Comparison of ENCODE assay signal across 16 cellular contexts in the genomic region with DNA sequence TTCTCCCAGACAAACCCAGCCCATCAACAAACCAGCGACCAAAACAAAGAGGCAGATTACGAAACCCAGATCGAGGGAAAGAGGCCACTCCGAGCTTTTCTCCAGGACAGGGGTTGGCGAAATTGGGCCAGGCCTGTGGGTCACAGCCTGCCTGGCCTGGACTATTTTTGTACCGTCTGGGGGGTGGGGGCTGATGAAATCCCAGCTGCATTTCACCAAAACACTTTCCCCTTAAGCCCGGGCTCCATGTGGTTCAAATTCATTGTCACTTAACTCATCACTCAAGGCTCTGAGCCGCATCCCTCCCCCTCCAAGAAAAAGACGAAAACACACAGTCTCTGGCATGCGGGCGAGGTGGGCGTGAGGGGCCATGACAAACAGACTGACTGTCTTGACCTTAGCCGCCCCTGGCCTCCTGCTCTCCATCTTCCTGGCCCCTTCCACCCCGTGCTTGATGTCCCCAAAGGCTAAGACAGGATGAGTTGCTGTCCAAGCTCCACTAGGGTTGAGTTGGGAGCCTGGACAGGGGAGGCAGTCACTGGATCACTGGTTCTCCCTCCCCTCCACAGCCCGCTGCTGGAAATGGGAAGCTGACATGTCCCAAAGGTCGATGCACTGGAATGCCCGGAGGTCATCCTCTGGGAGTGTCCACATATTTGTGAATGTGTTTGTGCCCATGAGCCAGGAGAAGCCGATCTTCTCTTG. TPM values are rescaled to one million over a fixed set of nuclear protein-coding genes. Genes with fewer than 3 reads are reported as not detected.
DNase-seq lines count a peak whose midpoint lies in the region; ATAC-seq and TF ChIP-seq lines count a peak whose summit lies in the region.
"Had no signal": no experiment of that assay in that cellular context is flagged by ENCODE, and none has a peak within 500 bp of the region (broad histone marks: within the 10 kb centered on the region; RNA-seq: fewer than 3 reads in every experiment).

No MANE protein-coding gene starts in this region.

- H3K27me3 Mint-ChIP-seq in activated T-helper 17 cell treated with anti-CD3 and anti-CD28 coated beads, Interleukin-2, amount 50 U/mL, for 72 hours: peaks cover 15% of the 10 kb centered on the region
- peaks cover 0 to 16% (median 4%) of the 10 kb centered on the region in 5 donors for H3K27me3 Mint-ChIP-seq in naive thymus-derived CD8-positive, alpha-beta T cell

- H3K9me3 ChIP-seq in esophagus muscularis mucosa (no peaks in the 10 kb centered on the region), liver (ENCODE audit: control insufficient read depth in 4 of 4, low read length in 3 of 4) (no peaks in the 10 kb centered on the region), subcutaneous abdominal adipose tissue (ENCODE audit: control insufficient read depth in 5 of 5, low read length in 5 of 5) (no peaks in the 10 kb centered on the region)
- H3K9me3 ChIP-seq: HAP-1 had no signal

- H3K4me3 ChIP-seq in esophagus muscularis mucosa: no peak overlapping the region
- no peak overlapping the region for H3K4me3 ChIP-seq in liver (ENCODE audit: low read depth in 1 of 3, low read length in 3 of 3)
- peak overlapping the region in 4 of 5 donors; percentile 6 to 56 (median 15) for H3K4me3 ChIP-seq in subcutaneous abdominal adipose tissue (ENCODE audit: low read depth in 1 of 5, low read length in 5 of 5)
- H3K4me3 ChIP-seq: HAP-1 had no signal

- H3K4me1 ChIP-seq in esophagus muscularis mucosa (peaks cover 31 to 37% (median 33%) of the 10 kb centered on the region in 4 donors), liver (ENCODE audit: control insufficient read depth in 4 of 4, insufficient read depth in 4 of 4, low read length in 3 of 4) (peaks cover 11 to 27% (median 20%) of the 10 kb centered on the region in 4 donors), subcutaneous abdominal adipose tissue (ENCODE audit: control insufficient read depth in 5 of 5, insufficient read depth in 5 of 5, low read length in 5 of 5) (peaks cover 19 to 50% (median 38%) of the 10 kb centered on the region in 5 donors)
- H3K4me1 ChIP-seq: HAP-1 had no signal

- TF ChIP-seq CTCF in esophagus muscularis mucosa (IDR thresholded peaks at IDR 0.05): no peak
- no peak for TF ChIP-seq CTCF in liver (IDR thresholded peaks at IDR 0.05; ENCODE audit: low read depth, low read length, missing input control)

- no peak for TF ChIP-seq POLR2A in esophagus muscularis mucosa (IDR thresholded peaks at IDR 0.05; ENCODE audit: low read depth)

- ATAC-seq in activated T-helper 17 cell treated with anti-CD3 and anti-CD28 coated beads, Interleukin-2, amount 50 U/mL, for 72 hours (replicated peaks): no peak
- ATAC-seq in GM21825 (IDR thresholded peaks at IDR 0.05; ENCODE audit: unreplicated experiment) (no peak), GM19351 (IDR thresholded peaks at IDR 0.05; ENCODE audit: unreplicated experiment) (no peak)
- no peak for ATAC-seq in naive thymus-derived CD8-positive, alpha-beta T cell

- H3K27ac Mint-ChIP-seq in activated T-helper 17 cell treated with anti-CD3 and anti-CD28 coated beads, Interleukin-2, amount 50 U/mL, for 72 hours: no peak overlapping the region
- H3K27ac Mint-ChIP-seq in naive thymus-derived CD8-positive, alpha-beta T cell: no peak overlapping the region

- H3K27me3 ChIP-seq in esophagus muscularis mucosa: no peaks in the 10 kb centered on the region
- no peaks in the 10 kb centered on the region for H3K27me3 ChIP-seq in liver (ENCODE audit: control insufficient read depth in 4 of 4, insufficient read depth in 4 of 4, low read length in 3 of 4)
- peaks cover 0 to 3% (median 0%) of the 10 kb centered on the region in 5 donors for H3K27me3 ChIP-seq in subcutaneous abdominal adipose tissue (ENCODE audit: control insufficient read depth in 5 of 5, insufficient read depth in 4 of 5, low read length in 5 of 5)

- H3K36me3 ChIP-seq in esophagus muscularis mucosa: no peaks in the 10 kb centered on the region
- no peaks in the 10 kb centered on the region for H3K36me3 ChIP-seq in liver (ENCODE audit: control insufficient read depth in 4 of 4, insufficient read depth in 3 of 4, low read depth in 1 of 4, low read length in 3 of 4)
- H3K36me3 ChIP-seq in subcutaneous abdominal adipose tissue (ENCODE audit: control insufficient read depth in 5 of 5, insufficient read depth in 5 of 5, low read length in 5 of 5): no peaks in the 10 kb centered on the region
- H3K36me3 ChIP-seq: HAP-1 had no signal

- H3K27ac ChIP-seq in esophagus muscularis mucosa (replicated peaks in 1 of 4) (peak overlapping the region; percentile 49 to 70 (median 57)), liver (ENCODE audit: low read depth in 1 of 2, low read length in 2 of 2) (peak overlapping the region; percentile 67 to 70), subcutaneous abdominal adipose tissue (ENCODE audit: low read depth, low read length) (peak overlapping the region; percentile 62)

- H3K9me3 Mint-ChIP-seq in activated T-helper 17 cell treated with anti-CD3 and anti-CD28 coated beads, Interleukin-2, amount 50 U/mL, for 72 hours: no peaks in the 10 kb centered on the region
- no peaks in the 10 kb centered on the region for H3K9me3 Mint-ChIP-seq in naive thymus-derived CD8-positive, alpha-beta T cell

- H3K9ac ChIP-seq in liver (ENCODE audit: low read depth in 1 of 2, low read length in 2 of 2) (no peak overlapping the region), subcutaneous abdominal adipose tissue (ENCODE audit: low read length in 5 of 5) (no peak overlapping the region)

- H3K4me1 Mint-ChIP-seq in activated T-helper 17 cell treated with anti-CD3 and anti-CD28 coated beads, Interleukin-2, amount 50 U/mL, for 72 hours: no peaks in the 10 kb centered on the region
- no peaks in the 10 kb centered on the region for H3K4me1 Mint-ChIP-seq in naive thymus-derived CD8-positive, alpha-beta T cell

- DNase-seq in HCEC 1CT (peak; percentile 18), esophagus muscularis mucosa (ENCODE audit: extremely low spot score) (peak; percentile 95)
- DNase-seq in naive thymus-derived CD8-positive, alpha-beta T cell: no peak
- DNase-seq: activated CD4-positive, alpha-beta T cell treated with anti-CD3 and anti-CD28 coated beads, Interleukin-2, amount 50 U/mL, for 48 hours; activated naive CD4-positive, alpha-beta T cell treated with Interleukin-2 at 50 U/mL for 16 hours; hypothalamus; NCI-H2029 treated with DMSO at 0.1 percent for 48 hours; NK-92 treated with Interleukin-12 subunit alpha and Interleukin-12 subunit beta, amount 100 ng/mL, for 24 hours; T-helper 1 cell had no signal

- POLR2A ChIA-PET in naive thymus-derived CD8-positive, alpha-beta T cell (lab: Charles Lee): no interaction called here

- intact Hi-C loops in esophagus muscularis mucosa (cut with DNase I): no loop called here

- WGBS in esophagus muscularis mucosa: 63% methylated on average over 17 of the region's 18 CpGs
- WGBS in liver: 30% methylated on average over 18 of the region's 18 CpGs

- peak; percentile 25 to 54 for TF ChIP-seq RAD21 in liver (IDR thresholded peaks at IDR 0.05)

- H3K4me3 Mint-ChIP-seq in activated T-helper 17 cell treated with anti-CD3 and anti-CD28 coated beads, Interleukin-2, amount 50 U/mL, for 72 hours: no peak overlapping the region
- H3K4me3 Mint-ChIP-seq in naive thymus-derived CD8-positive, alpha-beta T cell: no peak overlapping the region

- TF ChIP-seq EP300 in esophagus muscularis mucosa (IDR thresholded peaks at IDR 0.05): no peak

- no peaks in the 10 kb centered on the region for H3K36me3 Mint-ChIP-seq in activated T-helper 17 cell treated with anti-CD3 and anti-CD28 coated beads, Interleukin-2, amount 50 U/mL, for 72 hours (ENCODE audit: low read depth)
- no peaks in the 10 kb centered on the region for H3K36me3 Mint-ChIP-seq in naive thymus-derived CD8-positive, alpha-beta T cell

TF ChIP-seq in liver, 16 proteins besides CTCF, POLR2A, EP300 and RAD21 (continues in another document):
- TF ChIP-seq FOXA1 (IDR thresholded peaks at IDR 0.05) (no peak), HNF4A (conservative IDR thresholded peaks at IDR 0.05) (peak; percentile 82 to 84), HNF4G (IDR thresholded peaks at IDR 0.05) (peak; percentile 63), YY1 (IDR thresholded peaks at IDR 0.05) (peak; percentile 78), RXRA (IDR thresholded peaks at IDR 0.05) (peak; percentile 95 to 98), JUND (IDR thresholded peaks at IDR 0.05) (peak; percentile 7 to 30)
- TF ChIP-seq, protein P1, sequence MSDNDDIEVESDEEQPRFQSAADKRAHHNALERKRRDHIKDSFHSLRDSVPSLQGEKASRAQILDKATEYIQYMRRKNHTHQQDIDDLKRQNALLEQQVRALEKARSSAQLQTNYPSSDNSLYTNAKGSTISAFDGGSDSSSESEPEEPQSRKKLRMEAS (IDR thresholded peaks at IDR 0.05): no peak
- TF ChIP-seq, protein P2, sequence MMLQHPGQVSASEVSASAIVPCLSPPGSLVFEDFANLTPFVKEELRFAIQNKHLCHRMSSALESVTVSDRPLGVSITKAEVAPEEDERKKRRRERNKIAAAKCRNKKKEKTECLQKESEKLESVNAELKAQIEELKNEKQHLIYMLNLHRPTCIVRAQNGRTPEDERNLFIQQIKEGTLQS (IDR thresholded peaks at IDR 0.05): peak; percentile 47

RNA-seq across cellular contexts. Expression of a gene that starts 19.2 kb away (rescaled TPM):
- total RNA-seq in esophagus muscularis mucosa (not detected), liver (not detected)
- polyA plus RNA-seq in liver: under 1 TPM in 1 of 2 donors, not detected in 1; 0.09 TPM
- not detected for total RNA-seq in activated T-helper 17 cell treated with anti-CD3 and anti-CD28 coated beads, Interleukin-2, amount 50 U/mL, for 72 hours
- total RNA-seq in naive thymus-derived CD8-positive, alpha-beta T cell: not detected
- polyA plus RNA-seq in naive thymus-derived CD8-positive, alpha-beta T cell: not detected
- total RNA-seq: dermis microvascular lymphatic vessel endothelial cell had no signal

RNA-seq across cellular contexts. Expression of a gene that starts 37.8 kb away (rescaled TPM):
- 1 to 10 TPM in 3 of 4 donors, under 1 TPM in 1; 0.83 to 4.0 (median 2.8) TPM for total RNA-seq in esophagus muscularis mucosa
- 1 to 10 TPM; 1.0 to 1.6 TPM for total RNA-seq in liver
- polyA plus RNA-seq in liver: 1 to 10 TPM; 1.6 to 1.7 TPM
- 1 to 10 TPM in 1 of 2 donors, under 1 TPM in 1; 0.76 to 1.5 TPM for total RNA-seq in activated T-helper 17 cell treated with anti-CD3 and anti-CD28 coated beads, Interleukin-2, amount 50 U/mL, for 72 hours
- total RNA-seq in naive thymus-derived CD8-positive, alpha-beta T cell: 1 to 10 TPM; 3.0 to 4.4 TPM
- polyA plus RNA-seq in naive thymus-derived CD8-positive, alpha-beta T cell: 1 to 10 TPM in 2 of 3 donors, under 1 TPM in 1; 0.52 to 3.2 (median 1.5) TPM

RNA-seq across cellular contexts. Expression of a gene that starts 49.3 kb away (rescaled TPM):
- 1 to 10 TPM in 2 of 4 donors, under 1 TPM in 2; 0.42 to 3.1 (median 1.7) TPM for total RNA-seq in esophagus muscularis mucosa
- 1 to 10 TPM in 1 of 2 donors, under 1 TPM in 1; 0.37 to 1.4 TPM for total RNA-seq in liver
- 1 to 10 TPM; 1.2 to 2.0 TPM for polyA plus RNA-seq in liver
- under 1 TPM in 1 of 2 donors, not detected in 1; 0.26 TPM for total RNA-seq in activated T-helper 17 cell treated with anti-CD3 and anti-CD28 coated beads, Interleukin-2, amount 50 U/mL, for 72 hours
- total RNA-seq in naive thymus-derived CD8-positive, alpha-beta T cell: under 1 TPM in 1 of 2 experiments, not detected in 1; 0.36 TPM
- under 1 TPM in 1 of 3 donors, not detected in 2; 0.04 TPM for polyA plus RNA-seq in naive thymus-derived CD8-positive, alpha-beta T cell

Comparison
In these comparisons a context has a peak if more than half of its experiments do, and no peak if none do; other contexts are left out.
1. DNase-seq: peak in HCEC 1CT (single experiment) and esophagus muscularis mucosa (single experiment); none in naive thymus-derived CD8-positive, alpha-beta T cell (0 of 10).
2. H3K4me3 ChIP-seq: peak in subcutaneous abdominal adipose tissue (4 of 5); none in esophagus muscularis mucosa (0 of 4) and liver (0 of 3).
3. Peak in every context shown above with its lines, with median percentiles within 50 percentile points of each other: H3K27ac ChIP-seq.